9 cellular contexts compared by ENCODE assay signal in the genomic region with DNA sequence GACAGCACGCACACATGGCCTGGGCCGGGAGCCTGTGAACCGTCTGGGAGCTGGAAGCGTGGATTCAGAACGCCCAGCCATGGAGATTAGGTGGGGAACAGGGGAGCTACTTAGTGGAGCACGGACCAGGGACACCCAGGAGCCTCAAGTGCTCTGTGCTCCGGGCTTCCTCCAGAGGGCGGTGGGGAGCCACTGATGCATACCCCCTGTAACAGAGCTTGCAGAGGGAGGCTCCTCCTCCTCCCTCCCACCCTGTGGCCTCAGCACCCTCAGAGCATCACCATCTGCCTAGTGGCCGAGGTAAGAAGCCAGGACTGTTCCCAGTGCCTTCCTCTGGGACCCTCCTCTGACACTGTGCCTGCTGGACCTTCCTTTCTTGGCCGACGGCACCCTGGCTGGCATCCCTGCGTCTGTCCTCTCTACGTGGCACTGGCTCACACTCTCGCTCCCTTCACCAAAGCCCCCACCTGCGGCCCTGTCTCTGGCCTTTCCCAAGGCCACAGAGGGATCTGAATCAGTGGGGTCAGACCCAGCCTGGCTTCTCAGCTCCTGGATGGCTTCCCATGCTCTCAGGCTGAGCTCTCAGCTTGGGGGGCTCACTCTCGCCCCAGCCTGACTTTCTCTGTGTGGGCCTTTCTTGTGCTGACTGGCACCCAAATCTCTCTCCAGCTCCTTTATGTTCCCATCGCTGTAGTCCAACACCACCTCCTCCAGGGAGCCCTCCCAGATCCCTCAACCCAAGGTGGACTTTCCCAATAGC.
DNase-seq lines count a peak whose midpoint lies in the region; ATAC-seq, FAIRE-seq and TF ChIP-seq lines count a peak whose summit lies in the region.
"Had no signal": no experiment of that assay in that cellular context is flagged by ENCODE, and none has a peak within 500 bp of the region (broad histone marks: within the 10 kb centered on the region; RNA-seq: fewer than 3 reads in every experiment).

No MANE protein-coding gene starts in this region.

- H3K27me3 Mint-ChIP-seq in neural progenitor cell (ENCODE audit: insufficient read depth, low read depth) = peaks cover 7% of the 10 kb centered on the region

- H3K36me3 ChIP-seq in NT2/D1 (ENCODE audit: insufficient read depth, insufficient read length, low read length) = no peaks in the 10 kb centered on the region
- H3K36me3 ChIP-seq in bronchial epithelial cell (ENCODE audit: control insufficient read depth, insufficient read depth, low read length) = no peaks in the 10 kb centered on the region
- H3K36me3 ChIP-seq in neural progenitor cell = no peaks in the 10 kb centered on the region

- H3K9me3 ChIP-seq in NT2/D1 (ENCODE audit: insufficient read depth, low read length) (no peaks in the 10 kb centered on the region), neural progenitor cell (ENCODE audit: low read depth) (no peaks in the 10 kb centered on the region)

- no peaks in the 10 kb centered on the region for H3K36me3 Mint-ChIP-seq in neural progenitor cell

- no peak overlapping the region for H2AFZ ChIP-seq in neural progenitor cell (replicated peaks)

- ATAC-seq in Right ventricle myocardium superior (ENCODE audit: poor library complexity) (peak; percentile 69), Right ventricle myocardium inferior (no peak), GM18517 (IDR thresholded peaks at IDR 0.05; ENCODE audit: unreplicated experiment) (no peak), GM21825 (IDR thresholded peaks at IDR 0.05; ENCODE audit: unreplicated experiment) (no peak)

- peak overlapping the region; percentile 49 for H3K4me3 Mint-ChIP-seq in neural progenitor cell

- DNase-seq in Right ventricle myocardium superior = no peak
- no peak for DNase-seq in Right ventricle myocardium inferior (ENCODE audit: missing footprints)
- DNase-seq in NT2/D1 (ENCODE audit: low read depth, low spot score) = peak; percentile 68
- DNase-seq in bronchial epithelial cell (ENCODE audit: low read depth) = no peak
- DNase-seq in neural progenitor cell (ENCODE audit: low spot score) = peak; percentile 86
- DNase-seq in activated gamma-delta T cell (lab: John Stamatoyannopoulos, UW) = no peak

- no peak for TF ChIP-seq CTCF in bronchial epithelial cell (IDR thresholded peaks at IDR 0.05; ENCODE audit: insufficient read depth, low read length, severe bottlenecking)
- peak; percentile 76 for TF ChIP-seq CTCF in neural progenitor cell (IDR thresholded peaks at IDR 0.05)

- H3K9me3 Mint-ChIP-seq in neural progenitor cell = no peaks in the 10 kb centered on the region

- H3K4me1 Mint-ChIP-seq in neural progenitor cell = peaks cover 11% of the 10 kb centered on the region

- no peaks in the 10 kb centered on the region for H3F3A ChIP-seq in neural progenitor cell (ENCODE audit: low read depth)

- H4K20me1 ChIP-seq in neural progenitor cell (ENCODE audit: low read depth) = no peaks in the 10 kb centered on the region

- peak overlapping the region; percentile 80 for H3K27ac Mint-ChIP-seq in neural progenitor cell

- intact Hi-C loops in Right ventricle myocardium superior (cut with DNase I) (loop anchor here (5.0 kb wide), 1 partner anchor 261 kb away; no protein-coding TSS in a partner anchor), Right ventricle myocardium inferior (cut with DNase I) (loop anchor here (5.0 kb wide), 1 partner anchor 586 kb away; no protein-coding TSS in a partner anchor)

- peaks cover 11% of the 10 kb centered on the region for H3K4me1 ChIP-seq in NT2/D1 (ENCODE audit: insufficient read depth, insufficient read length)
- no peaks in the 10 kb centered on the region for H3K4me1 ChIP-seq in neural progenitor cell

- no peak overlapping the region for H3K27ac ChIP-seq in neural progenitor cell

- H3K27me3 ChIP-seq in NT2/D1 (ENCODE audit: insufficient read depth, insufficient read length) (no peaks in the 10 kb centered on the region), bronchial epithelial cell (ENCODE audit: control insufficient read depth, insufficient read depth, low read length) (no peaks in the 10 kb centered on the region), neural progenitor cell (no peaks in the 10 kb centered on the region)

- H3K9ac ChIP-seq in NT2/D1 (ENCODE audit: insufficient read length, low read depth) (peak overlapping the region; percentile 32), neural progenitor cell (no peak overlapping the region)

- H3K4me3 ChIP-seq in NT2/D1 (ENCODE audit: insufficient read length, low read depth) = no peak overlapping the region
- H3K4me3 ChIP-seq in bronchial epithelial cell (ENCODE audit: low read depth, low read length) = no peak overlapping the region
- no peak overlapping the region for H3K4me3 ChIP-seq in neural progenitor cell
- H3K4me3 ChIP-seq: lung had no signal

- peak; percentile 86 for FAIRE-seq in bronchial epithelial cell (lab: Jason Lieb, UNC)

- no peak overlapping the region for H3K4me2 ChIP-seq in neural progenitor cell

- no peaks in the 10 kb centered on the region for H3K79me2 ChIP-seq in neural progenitor cell (ENCODE audit: low read depth)

Comparison
In these comparisons a context has a peak if more than half of its experiments do, and no peak if none do; other contexts are left out.
1. DNase-seq: peak in NT2/D1 (single experiment) and neural progenitor cell (single experiment); none in Right ventricle myocardium superior (single experiment), Right ventricle myocardium inferior (single experiment), bronchial epithelial cell (single experiment) and activated gamma-delta T cell (single experiment).